12 cellular contexts compared by ENCODE assay signal in genomic region chr1:32765561-32766327, GRCh38. TPM values are rescaled to one million over a fixed set of nuclear protein-coding genes. Genes with fewer than 3 reads are reported as not detected.
DNase-seq lines count a peak whose midpoint lies in the region; ATAC-seq and TF ChIP-seq lines count a peak whose summit lies in the region.
"Had no signal": no experiment of that assay in that cellular context is flagged by ENCODE, and none has a peak within 500 bp of the region (broad histone marks: within the 10 kb centered on the region; RNA-seq: fewer than 3 reads in every experiment).

No MANE protein-coding gene starts in this region.

- H3K4me1 Mint-ChIP-seq in endothelial cell (ENCODE audit: unreplicated experiment) (peaks cover 23% of the 10 kb centered on the region), neural crest cell (peaks cover 36% of the 10 kb centered on the region)
- H3K4me1 Mint-ChIP-seq: CD14-positive monocyte had no signal

- no peak overlapping the region for H3K14ac ChIP-seq in IMR-90 (replicated peaks; ENCODE audit: low read depth, low read length)

- H2AFZ ChIP-seq in IMR-90 (replicated peaks; ENCODE audit: low read length, poor library complexity) = peak overlapping the region; percentile 46

- in situ Hi-C loops in IMR-90 (cut with MboI; ENCODE audit: low sequenced_read_pairs) = loop anchor here (5.0 kb wide), 1 partner anchor 48 kb away; no protein-coding TSS in a partner anchor

- H3K27ac ChIP-seq in C4-2B (peak overlapping the region; percentile 53), IMR-90 (ENCODE audit: insufficient read depth, low read length) (no peak overlapping the region)

- no peak overlapping the region for H3K23ac ChIP-seq in IMR-90 (ENCODE audit: low read depth, low read length)

- no peak overlapping the region; the same call in 1 of the 2 replicates for H2AK5ac ChIP-seq in IMR-90 (ENCODE audit: low read depth, low read length)

- no peak for DNase-seq in IMR-90
- no peak for DNase-seq in endothelial cell (ENCODE audit: low spot score)
- DNase-seq in neural crest cell (ENCODE audit: low read depth, low spot score) = no peak
- DNase-seq in DMS53 (lab: John Stamatoyannopoulos, UW) = no peak
- DNase-seq in NCI-H146 (lab: John Stamatoyannopoulos, UW) = no peak
- DNase-seq: Kasumi-1; stimulated activated CD4-positive, alpha-beta T cell treated with anti-CD3 and anti-CD28 coated beads, Interleukin-4, amount 100 ng/mL, for 24 hours; stimulated activated naive B cell treated with anti-CD40 and anti-IgM and Interleukin-4, amounts not matched to agents 10 μg/mL and 1 μg/mL and 100 μg/mL, for 72 hours had no signal

- H2AK9ac ChIP-seq in IMR-90 (replicated peaks; ENCODE audit: low read depth, low read length, poor library complexity) = peak overlapping the region; percentile 61

- no peak for TF ChIP-seq POLR2A in IMR-90 (IDR thresholded peaks at IDR 0.05; ENCODE audit: low read depth, low read length)

- no peak overlapping the region for H3K56ac ChIP-seq in IMR-90 (ENCODE audit: extremely low read depth, insufficient read depth, low read length)

- no peaks in the 10 kb centered on the region for H3K9me3 Mint-ChIP-seq in endothelial cell (ENCODE audit: unreplicated experiment)
- no peaks in the 10 kb centered on the region for H3K9me3 Mint-ChIP-seq in neural crest cell
- H3K9me3 Mint-ChIP-seq: CD14-positive monocyte; stimulated activated naive B cell treated with anti-CD40 and anti-IgM and Interleukin-4, amounts not matched to agents 10 μg/mL and 1 μg/mL and 100 μg/mL, for 72 hours had no signal

- H2BK15ac ChIP-seq in IMR-90 (ENCODE audit: low read depth, low read length) = no peak overlapping the region

- peaks cover 4% of the 10 kb centered on the region for H3K27me3 Mint-ChIP-seq in endothelial cell (ENCODE audit: unreplicated experiment)
- H3K27me3 Mint-ChIP-seq in neural crest cell (ENCODE audit: low read depth) = peaks cover 2% of the 10 kb centered on the region
- H3K27me3 Mint-ChIP-seq: stimulated activated naive B cell treated with anti-CD40 and anti-IgM and Interleukin-4, amounts not matched to agents 10 μg/mL and 1 μg/mL and 100 μg/mL, for 72 hours had no signal

- intact Hi-C loops in IMR-90 (cut with micrococcal nuclease) = no loop called here

- H3K4me3 Mint-ChIP-seq in endothelial cell (ENCODE audit: unreplicated experiment) (peak overlapping the region; percentile 51), neural crest cell (peak overlapping the region; percentile 65)
- H3K4me3 Mint-ChIP-seq: CD14-positive monocyte; stimulated activated naive B cell treated with anti-CD40 and anti-IgM and Interleukin-4, amounts not matched to agents 10 μg/mL and 1 μg/mL and 100 μg/mL, for 72 hours had no signal

- ATAC-seq in IMR-90 (ENCODE audit: low read depth) (no peak), HG02623 (IDR thresholded peaks at IDR 0.05; ENCODE audit: unreplicated experiment) (no peak), GM19397 (IDR thresholded peaks at IDR 0.05; ENCODE audit: unreplicated experiment) (no peak)
- ATAC-seq: stimulated activated naive B cell treated with anti-CD40 and anti-IgM and Interleukin-4, amounts not matched to agents 10 μg/mL and 1 μg/mL and 100 μg/mL, for 72 hours had no signal

- no peak for TF ChIP-seq CTCF in C4-2B (conservative IDR thresholded peaks at IDR 0.05)
- no peak for TF ChIP-seq CTCF in IMR-90 (conservative IDR thresholded peaks at IDR 0.05; ENCODE audit: low read depth, low read length)
- TF ChIP-seq CTCF in endothelial cell (IDR thresholded peaks at IDR 0.05; ENCODE audit: unreplicated experiment) = no peak
- no peak for TF ChIP-seq CTCF in neural crest cell (conservative IDR thresholded peaks at IDR 0.05)

- no peak for TF ChIP-seq RAD21 in IMR-90 (IDR thresholded peaks at IDR 0.05; ENCODE audit: low read length)

- 0 out of 2 replicates have a peak, but pooled peaks cover 2% of the 10 kb centered on the region for H4K20me1 ChIP-seq in IMR-90 (ENCODE audit: insufficient read depth, low read length)

- H3K4me2 ChIP-seq in IMR-90 (ENCODE audit: low read depth, low read length) = no peak overlapping the region

- CTCF ChIA-PET in IMR-90 (lab: Yijun Ruan, JAX) = no interaction called here

- H3K36me3 Mint-ChIP-seq in endothelial cell (ENCODE audit: low read depth, unreplicated experiment) (peaks cover 20% of the 10 kb centered on the region), neural crest cell (ENCODE audit: low read depth) (no peaks in the 10 kb centered on the region)
- H3K36me3 Mint-ChIP-seq: stimulated activated naive B cell treated with anti-CD40 and anti-IgM and Interleukin-4, amounts not matched to agents 10 μg/mL and 1 μg/mL and 100 μg/mL, for 72 hours had no signal

- no peak overlapping the region for H4K91ac ChIP-seq in IMR-90 (ENCODE audit: insufficient read depth, low read depth, low read length)

- H3K27me3 ChIP-seq in IMR-90 (ENCODE audit: control insufficient read depth, insufficient read depth, low read length) = no peaks in the 10 kb centered on the region

- 0 out of 2 replicates have a peak overlapping the region, but pooled peaks have one; percentile 48 for H3K4ac ChIP-seq in IMR-90 (ENCODE audit: low read depth, low read length)

- dilution Hi-C loops in IMR-90 (cut with HindIII; ENCODE audit: low sequenced_read_pairs, unreplicated experiment) = no loop called here

- H2BK5ac ChIP-seq in IMR-90 (ENCODE audit: low read depth, low read length, poor library complexity, severe bottlenecking) = no peak overlapping the region

- no peak overlapping the region for H3K9ac ChIP-seq in IMR-90 (ENCODE audit: low read depth, low read length)

- H2BK20ac ChIP-seq in IMR-90 (ENCODE audit: low read depth, low read length) = no peak overlapping the region

- H3K18ac ChIP-seq in IMR-90 (ENCODE audit: low read depth, low read length) = no peak overlapping the region

- WGBS in IMR-90 (ENCODE audit: extremely low coverage in 2 of 2, insufficient read length in 1 of 2), 2 experiments = 78% methylated on average over 4 of the region's 28 CpGs; no CpG with 5 or more reads in 1 of the 2 experiments

- H3K4me1 ChIP-seq in IMR-90 (ENCODE audit: control insufficient read depth, insufficient read depth, low read length) = peaks cover 25% of the 10 kb centered on the region

- peaks cover 3 to 18% of the 10 kb centered on the region in 2 experiments for H3K79me1 ChIP-seq in IMR-90 (ENCODE audit: low read depth in 1 of 2, low read length in 2 of 2)

- peaks cover 4% of the 10 kb centered on the region; the same call in 1 of the 2 replicates for H3K36me3 ChIP-seq in IMR-90 (ENCODE audit: control insufficient read depth, insufficient read depth, low read length)

- no TSS peak for BruUV-seq in IMR-90 (replicated peaks; lab: Mats Ljungman, UMichigan)

- H3K4me3 ChIP-seq in IMR-90 (ENCODE audit: insufficient read depth, low read depth, low read length) = no peak overlapping the region

- no peak overlapping the region for H4K5ac ChIP-seq in IMR-90 (ENCODE audit: low read depth, low read length)

- POLR2A ChIA-PET in IMR-90 (lab: Charles Lee; ENCODE audit: unreplicated experiment) = no interaction called here

- no peak overlapping the region for H2BK120ac ChIP-seq in IMR-90 (ENCODE audit: low read depth, low read length)

- H3K27ac Mint-ChIP-seq in endothelial cell (ENCODE audit: unreplicated experiment) (no peak overlapping the region), neural crest cell (ENCODE audit: unreplicated experiment) (no peak overlapping the region)
- H3K27ac Mint-ChIP-seq: CD14-positive monocyte; stimulated activated naive B cell treated with anti-CD40 and anti-IgM and Interleukin-4, amounts not matched to agents 10 μg/mL and 1 μg/mL and 100 μg/mL, for 72 hours had no signal

- no peak overlapping the region for H4K8ac ChIP-seq in IMR-90 (ENCODE audit: low read depth in 2 of 2, low read length in 2 of 2)

- H3K9me3 ChIP-seq in IMR-90 (ENCODE audit: control insufficient read depth, insufficient read depth, low read length) = no peaks in the 10 kb centered on the region

- H3K9me1 ChIP-seq in IMR-90 (ENCODE audit: insufficient read depth, low read length) = peaks cover 7% of the 10 kb centered on the region

TF ChIP-seq in IMR-90, 13 proteins besides CTCF, POLR2A, EP300 and RAD21 (continues in another document):
- TF ChIP-seq NFE2L2 (IDR thresholded peaks at IDR 0.05; ENCODE audit: low read depth, low read length) (no peak), SMC3 (IDR thresholded peaks at IDR 0.05; ENCODE audit: low read depth, low read length) (no peak), BHLHE40 (IDR thresholded peaks at IDR 0.05; ENCODE audit: low read depth, low read length) (no peak), MXI1 (IDR thresholded peaks at IDR 0.05; ENCODE audit: borderline replicate concordance, low read depth, low read length) (no peak), MAFK (IDR thresholded peaks at IDR 0.05; ENCODE audit: low read depth, low read length) (no peak), CHD1 (IDR thresholded peaks at IDR 0.05; ENCODE audit: low read depth, low read length) (no peak), RFX5 (IDR thresholded peaks at IDR 0.05; ENCODE audit: low read depth, low read length) (no peak), MAZ (IDR thresholded peaks at IDR 0.05; ENCODE audit: borderline replicate concordance, low read depth, low read length) (no peak), ELK1 (IDR thresholded peaks at IDR 0.05; ENCODE audit: borderline replicate concordance, low read depth, low read length) (no peak), FOS (IDR thresholded peaks at IDR 0.05; ENCODE audit: low read depth, low read length) (no peak), RCOR1 (IDR thresholded peaks at IDR 0.05; ENCODE audit: insufficient replicate concordance, low read length) (no peak)

RNA-seq across cellular contexts. Expression of gene YARS1, which starts 51.4 kb away (rescaled TPM):
- total RNA-seq in IMR-90 (2012; rRNA removed) (149 and 166 TPM in 2 replicates), endothelial cell (ENCODE audit: unreplicated experiment) (73.2 TPM), neural crest cell (140 and 145 TPM in 2 replicates)
- polyA plus RNA-seq in IMR-90 (2012; rRNA removed) = 62.3 and 100 TPM in 2 replicates
- polyA plus RNA-seq in IMR-90 (2012; cell fraction: cytosol; rRNA removed) = 44.6 and 66.2 TPM in 2 replicates
- polyA plus RNA-seq in IMR-90 (2012; cell fraction: nucleus; rRNA removed; ENCODE audit: low replicate concordance) = 61.1 and 163 TPM in 2 replicates

RNA-seq across cellular contexts. Expression of gene S100PBP, which starts 51.7 kb away (rescaled TPM):
- total RNA-seq in IMR-90 (2012; rRNA removed) = 20.3 and 25.8 TPM in 2 replicates
- polyA plus RNA-seq in IMR-90 (2012; rRNA removed) = 12.6 and 13.9 TPM in 2 replicates
- 2.6 and 4.5 TPM in 2 replicates for polyA plus RNA-seq in IMR-90 (2012; cell fraction: cytosol; rRNA removed)
- 8.9 and 48.4 TPM in 2 replicates for polyA plus RNA-seq in IMR-90 (2012; cell fraction: nucleus; rRNA removed; ENCODE audit: low replicate concordance)
- 43.3 TPM for total RNA-seq in endothelial cell (ENCODE audit: unreplicated experiment)
- total RNA-seq in neural crest cell = 55.0 and 55.7 TPM in 2 replicates
